In genomic region chr5:1334831-1335539, GRCh38 we compare ENCODE assay signal across 21 cellular contexts. TPM values are rescaled to one million over a fixed set of nuclear protein-coding genes. Genes with fewer than 3 reads are reported as not detected.
A peak's percentile ranks its signal among the peaks of the same experiment; 100 is the strongest.
DNase-seq lines count a peak whose midpoint lies in the region; ATAC-seq, FAIRE-seq and TF ChIP-seq lines count a peak whose summit lies in the region.
"Had no signal": no experiment of that assay in that cellular context is flagged by ENCODE, and none has a peak within 500 bp of the region (broad histone marks: within the 10 kb centered on the region; RNA-seq: fewer than 3 reads in every experiment).

No MANE protein-coding gene starts in this region.

- H3K18ac ChIP-seq in neuronal stem cell (ENCODE audit: low read length), result no peak overlapping the region

- H3K4me2 ChIP-seq in MM.1S (ENCODE audit: low read depth, low read length), result peak overlapping the region; percentile 23; the same call in 1 of the 2 replicates
- no peak overlapping the region for H3K4me2 ChIP-seq in neuronal stem cell (ENCODE audit: insufficient read depth, low read length, poor library complexity, severe bottlenecking)
- H3K4me2 ChIP-seq: KMS-11 had no signal

- H3K4me3 ChIP-seq in MM.1S (ENCODE audit: low read length), result no peak overlapping the region
- H3K4me3 ChIP-seq in neuronal stem cell (ENCODE audit: low read length in 2 of 2), result no peak overlapping the region
- H3K4me3 ChIP-seq: GM12878, GM23248, HAP-1 had no signal

- FAIRE-seq in GM12892 (lab: Jason Lieb, UNC), result no peak
- FAIRE-seq: GM12878 had no signal

- no peaks in the 10 kb centered on the region for H3K9me3 Mint-ChIP-seq in CD14-positive monocyte
- no peaks in the 10 kb centered on the region for H3K9me3 Mint-ChIP-seq in chondrocyte (ENCODE audit: low read depth)
- H3K9me3 Mint-ChIP-seq: CD4-positive, alpha-beta T cell had no signal

- H3K27me3 Mint-ChIP-seq in CD14-positive monocyte (ENCODE audit: low read depth in 3 of 3), result peaks cover 0 to 3% (median 0%) of the 10 kb centered on the region in 3 donors
- no peaks in the 10 kb centered on the region for H3K27me3 Mint-ChIP-seq in chondrocyte (ENCODE audit: low read depth)
- H3K27me3 Mint-ChIP-seq: CD4-positive, alpha-beta T cell had no signal

- ATAC-seq in HG02973 (IDR thresholded peaks at IDR 0.05; ENCODE audit: unreplicated experiment), result no peak
- ATAC-seq: SK-N-SH treated with all-trans-retinoic acid at 6 μM for 48 hours had no signal

- TF ChIP-seq CTCF in CD14-positive monocyte (IDR thresholded peaks at IDR 0.05), result no peak
- TF ChIP-seq CTCF in MM.1S (IDR thresholded peaks at IDR 0.05; ENCODE audit: low read length), result no peak
- no peak for TF ChIP-seq CTCF in chondrocyte (IDR thresholded peaks at IDR 0.05)

- H3K36me3 Mint-ChIP-seq in CD14-positive monocyte, result peaks cover 79 to 93% of the 10 kb centered on the region in 2 donors
- H3K36me3 Mint-ChIP-seq in chondrocyte (ENCODE audit: low read depth), result peaks cover 28% of the 10 kb centered on the region

- H3K27ac Mint-ChIP-seq in CD14-positive monocyte (peak overlapping the region in 2 of 7 donors; percentile 21 to 71), chondrocyte (ENCODE audit: unreplicated experiment) (no peak overlapping the region)

- no peak for TF ChIP-seq POLR2A in GM12892 (IDR thresholded peaks at IDR 0.05; ENCODE audit: low read depth, low read length)

- no peak overlapping the region for H2AFZ ChIP-seq in MM.1S (ENCODE audit: low read length)
- H2AFZ ChIP-seq in neuronal stem cell (ENCODE audit: low read length), result no peak overlapping the region
- H2AFZ ChIP-seq: GM23248 had no signal

- peaks cover 62% of the 10 kb centered on the region for H3K4me1 ChIP-seq in MM.1S (ENCODE audit: low read length)
- H3K4me1 ChIP-seq in neuronal stem cell (ENCODE audit: control insufficient read depth in 2 of 2, insufficient read depth in 1 of 2, low read depth in 1 of 2, low read length in 2 of 2), result no peaks in the 10 kb centered on the region
- H3K4me1 ChIP-seq: BE2C, HAP-1 had no signal

- no peaks in the 10 kb centered on the region for H3K4me1 Mint-ChIP-seq in CD14-positive monocyte
- H3K4me1 Mint-ChIP-seq in chondrocyte (ENCODE audit: low read depth), result no peaks in the 10 kb centered on the region

- H2BK120ac ChIP-seq in neuronal stem cell (ENCODE audit: low read depth, low read length), result no peak overlapping the region

- peak overlapping the region; percentile 6 for H2BK12ac ChIP-seq in neuronal stem cell (ENCODE audit: low read length)

- no CpG with 5 or more reads among the region's 32 CpGs for WGBS in neuronal stem cell (ENCODE audit: extremely low coverage in 2 of 2, insufficient read length in 2 of 2, insufficient replicate concordance in 1 of 2), 2 donors

- intact Hi-C loops in CD14-positive monocyte (cut with micrococcal nuclease), result no loop called here

- no peak overlapping the region for H2BK15ac ChIP-seq in neuronal stem cell (ENCODE audit: low read length)

- H3K27me3 ChIP-seq in MM.1S (replicated peaks; ENCODE audit: insufficient read depth, low read length) (no peaks in the 10 kb centered on the region), neuronal stem cell (ENCODE audit: control insufficient read depth in 3 of 3, insufficient read depth in 3 of 3, low read depth in 1 of 3, low read length in 3 of 3) (no peaks in the 10 kb centered on the region)
- H3K27me3 ChIP-seq: BE2C had no signal

- H3K4me3 Mint-ChIP-seq in CD14-positive monocyte, result no peak overlapping the region
- no peak overlapping the region for H3K4me3 Mint-ChIP-seq in chondrocyte (ENCODE audit: unreplicated experiment)
- H3K4me3 Mint-ChIP-seq: CD4-positive, alpha-beta T cell had no signal

- peak overlapping the region; percentile 30 for H2BK5ac ChIP-seq in neuronal stem cell (ENCODE audit: low read length)

- peaks cover 7% of the 10 kb centered on the region for H3K79me1 ChIP-seq in neuronal stem cell (ENCODE audit: low read depth, low read length)

- no peaks in the 10 kb centered on the region for H3K9me2 ChIP-seq in MM.1S (replicated peaks; ENCODE audit: insufficient read depth, low read length)

- H3K9ac ChIP-seq in MM.1S (ENCODE audit: low read length), result peak overlapping the region; percentile 36; the same call in 1 of the 2 replicates
- H3K9ac ChIP-seq in neuronal stem cell (ENCODE audit: low read depth, low read length, poor library complexity), result no peak overlapping the region
- H3K9ac ChIP-seq: GM23248, KMS-11 had no signal

- H3K36me3 ChIP-seq in MM.1S (replicated peaks; ENCODE audit: insufficient read depth, low read length) (peaks cover 77% of the 10 kb centered on the region), neuronal stem cell (replicated peaks in 1 of 2; ENCODE audit: control insufficient read depth in 2 of 2, insufficient read depth in 2 of 2, low read length in 2 of 2) (peaks cover 56 to 90% of the 10 kb centered on the region in 2 donors)

- peaks cover 17% of the 10 kb centered on the region for H4K20me1 ChIP-seq in MM.1S (ENCODE audit: insufficient read depth, low read length)

- H3F3A ChIP-seq in MM.1S (ENCODE audit: insufficient read depth, low read length), result peaks cover 72% of the 10 kb centered on the region

- H3K4ac ChIP-seq in neuronal stem cell (ENCODE audit: low read length), result no peak overlapping the region

- peak overlapping the region; percentile 90; the same call in 1 of the 2 replicates for H3K27ac ChIP-seq in MM.1S (ENCODE audit: low read length)
- H3K27ac ChIP-seq in neuronal stem cell (replicated peaks; ENCODE audit: low read length), result no peak overlapping the region
- H3K27ac ChIP-seq: GM23248, KMS-11 had no signal

- H3K79me2 ChIP-seq in MM.1S (ENCODE audit: low read length), result peaks cover 100% of the 10 kb centered on the region

- H3K23ac ChIP-seq in neuronal stem cell (ENCODE audit: low read depth, low read length, poor library complexity), result no peak overlapping the region

- H3K9me3 ChIP-seq in MM.1S (replicated peaks; ENCODE audit: insufficient read depth, low read length), result no peaks in the 10 kb centered on the region
- no peaks in the 10 kb centered on the region for H3K9me3 ChIP-seq in neuronal stem cell (replicated peaks in 1 of 2; ENCODE audit: control insufficient read depth in 2 of 2, insufficient read depth in 1 of 2, low read depth in 1 of 2, low read length in 2 of 2)
- H3K9me3 ChIP-seq: BE2C, HAP-1 had no signal

- H4K8ac ChIP-seq in neuronal stem cell (ENCODE audit: low read depth, low read length), result peak overlapping the region; percentile 31

- H2AK5ac ChIP-seq in neuronal stem cell (ENCODE audit: low read depth, low read length), result no peak overlapping the region

- DNase-seq in CD14-positive monocyte (ENCODE audit: low spot score), result peak; percentile 19
- no peak for DNase-seq in MM.1S
- DNase-seq in chondrocyte (ENCODE audit: low spot score), result peak; percentile 85
- DNase-seq in neuronal stem cell (ENCODE audit: low spot score), result no peak
- DNase-seq in mucosa of gallbladder (ENCODE audit: low spot score), result no peak
- no peak for DNase-seq in GM12892 (ENCODE audit: insufficient read length)
- DNase-seq: BE2C; CD4-positive, alpha-beta T cell; COR-L47; DND-41; GM23248; NCI-H1105; NCI-H2081 treated with DMSO at 0.1 percent for 48 hours; NCI-H2171 treated with DMSO at 0.1 percent for 48 hours; NCI-H526; SIG-M5 had no signal

- H4K91ac ChIP-seq in neuronal stem cell (ENCODE audit: low read depth, low read length, poor library complexity), result no peak overlapping the region

- no peak overlapping the region for H3K14ac ChIP-seq in neuronal stem cell (ENCODE audit: low read length)

RNA-seq across cellular contexts. Expression of gene CLPTM1L, which starts 9.9 kb away (rescaled TPM):
- polyA plus RNA-seq in CD14-positive monocyte, result 10 to 100 TPM; 14.1 to 35.0 TPM
- total RNA-seq in chondrocyte (75.8 to 108 TPM (median 81.6 TPM) in 3 replicates), mucosa of gallbladder (83.2 TPM)
- 49.2 TPM for polyA plus RNA-seq in neuronal stem cell (2013, experiment 1 of 2)
- polyA plus RNA-seq in neuronal stem cell (2013, experiment 2 of 2), result 50.1 TPM
- 44.0 TPM for polyA plus RNA-seq in GM12892 (2012; ENCODE audit: missing spikeins)

RNA-seq across cellular contexts. Expression of gene TERT, which starts 40.1 kb away (rescaled TPM):
- polyA plus RNA-seq in CD14-positive monocyte, result not detected
- total RNA-seq in chondrocyte, result not detected in 3 replicates
- 2.5 TPM for polyA plus RNA-seq in neuronal stem cell (2013, experiment 1 of 2)
- polyA plus RNA-seq in neuronal stem cell (2013, experiment 2 of 2), result 2.5 TPM
- not detected for total RNA-seq in mucosa of gallbladder
- 0.15 TPM for polyA plus RNA-seq in GM12892 (2012; ENCODE audit: missing spikeins)
- total RNA-seq: GM23248 had no signal
- polyA plus RNA-seq: GM23248 had no signal

Comparison
In these comparisons a context has a peak if more than half of its experiments do, and no peak if none do; other contexts are left out.
1. DNase-seq: peak in CD14-positive monocyte (single experiment) and chondrocyte (single experiment); none in MM.1S (single experiment), neuronal stem cell (single experiment), mucosa of gallbladder (single experiment) and GM12892 (single experiment).